Comparison of ENCODE assay signal across 27 cellular contexts in the genomic region with DNA sequence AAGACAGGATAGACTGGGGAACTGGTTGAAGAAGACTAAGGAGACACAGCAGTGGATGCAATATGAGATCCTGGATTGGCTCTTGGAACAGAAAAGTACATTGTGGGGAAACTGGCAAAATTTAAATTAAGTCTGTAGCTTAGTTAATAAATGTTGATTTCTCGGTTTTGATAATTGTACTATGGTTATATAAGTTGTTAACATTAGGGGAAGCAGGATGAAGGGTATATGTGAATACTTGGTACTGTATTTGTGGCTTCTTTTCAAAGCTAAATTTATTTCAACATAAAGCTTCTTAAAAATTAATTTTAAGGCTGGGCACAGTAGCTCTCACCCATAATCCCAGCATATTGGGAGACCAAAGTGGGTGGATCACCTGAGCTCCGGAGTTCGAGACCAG.
A peak's percentile ranks its signal among the peaks of the same experiment; 100 is the strongest.
DNase-seq lines count a peak whose midpoint lies in the region; TF ChIP-seq lines count a peak whose summit lies in the region.
"Had no signal": no experiment of that assay in that cellular context is flagged by ENCODE, and none has a peak within 500 bp of the region (broad histone marks: within the 10 kb centered on the region; RNA-seq: fewer than 3 reads in every experiment).

No MANE protein-coding gene starts in this region.

- POLR2A ChIA-PET in HEK293 (lab: Yijun Ruan, JAX) = interaction anchor here (0.6 kb wide), 1 partner anchor 663 kb away, joined by 5 read pairs; no protein-coding TSS in a partner anchor

- H3K4me3 ChIP-seq in HEK293 (ENCODE audit: low read depth, low read length) = no peak overlapping the region
- H3K4me3 ChIP-seq: A549; BLaER1; BLaER1 treated with 17β-estradiol and CSF1 and Interleukin-3, amounts not matched to agents 10 nM and 100 nM had no signal

- H3K9me3 ChIP-seq in HEK293 (ENCODE audit: control insufficient read depth, insufficient read depth, low read depth, low read length) = no peaks in the 10 kb centered on the region
- H3K9me3 ChIP-seq: A549, BE2C, BLaER1 had no signal

- H3K4me1 ChIP-seq in HEK293 (ENCODE audit: control insufficient read depth, insufficient read depth, low read length) = no peaks in the 10 kb centered on the region
- H3K4me1 ChIP-seq: BE2C had no signal

- DNase-seq in activated CD4-positive, CD25-positive, alpha-beta regulatory T cell (lab: John Stamatoyannopoulos, UW) = no peak
- DNase-seq: 8988T; ACHN; AML-193; BE2C; C1 segment of cervical spinal cord; Caco-2; Calu3; CD4-positive, alpha-beta memory T cell; CD4-positive, alpha-beta T cell; CD4-positive, CD25-positive, alpha-beta regulatory T cell; CD8-positive, alpha-beta memory T cell; CD8-positive, alpha-beta T cell; COR-L47; DMS 273 treated with DMSO at 0.1 percent for 48 hours; DMS153; DMS53; DMS79; DMS79 treated with DMSO at 0.1 percent for 48 hours; DND-41; EL had no signal

- H3K36me3 ChIP-seq in HEK293 (ENCODE audit: control insufficient read depth in 2 of 2, insufficient read depth in 1 of 2, low read length in 2 of 2) = no peaks in the 10 kb centered on the region
- H3K36me3 ChIP-seq: BE2C; BLaER1; BLaER1 treated with 17β-estradiol and CSF1 and Interleukin-3, amounts not matched to agents 10 nM and 100 nM had no signal

- CTCF ChIA-PET in HEK293 (lab: Yijun Ruan, JAX) = interaction anchor here (0.8 to 1.7 kb wide), 2 partner anchors 9 to 11 kb away, joined by 5 to 8 read pairs; no protein-coding TSS in a partner anchor

- H3K27ac ChIP-seq in HEK293 (ENCODE audit: extremely low read depth, low read depth, low read length) = no peak overlapping the region
- H3K27ac ChIP-seq: 22Rv1; A549; BLaER1; BLaER1 treated with 17β-estradiol and CSF1 and Interleukin-3, amounts not matched to agents 10 nM and 100 nM; C4-2B had no signal

- no peak for TF ChIP-seq CTCF in HEK293 (tag by site-specific recombination; IDR thresholded peaks at IDR 0.05)

TF ChIP-seq in HEK293, 187 proteins besides CTCF, POLR2A, EP300 and RAD21:
- TF ChIP-seq ZNF416 (tag by site-specific recombination; IDR thresholded peaks at IDR 0.05) (no peak), ZNF529 (tag by site-specific recombination; IDR thresholded peaks at IDR 0.05; ENCODE audit: insufficient replicate concordance) (peak; percentile 96)
